ENCODE assay signal across 8 cellular contexts in the genomic region with DNA sequence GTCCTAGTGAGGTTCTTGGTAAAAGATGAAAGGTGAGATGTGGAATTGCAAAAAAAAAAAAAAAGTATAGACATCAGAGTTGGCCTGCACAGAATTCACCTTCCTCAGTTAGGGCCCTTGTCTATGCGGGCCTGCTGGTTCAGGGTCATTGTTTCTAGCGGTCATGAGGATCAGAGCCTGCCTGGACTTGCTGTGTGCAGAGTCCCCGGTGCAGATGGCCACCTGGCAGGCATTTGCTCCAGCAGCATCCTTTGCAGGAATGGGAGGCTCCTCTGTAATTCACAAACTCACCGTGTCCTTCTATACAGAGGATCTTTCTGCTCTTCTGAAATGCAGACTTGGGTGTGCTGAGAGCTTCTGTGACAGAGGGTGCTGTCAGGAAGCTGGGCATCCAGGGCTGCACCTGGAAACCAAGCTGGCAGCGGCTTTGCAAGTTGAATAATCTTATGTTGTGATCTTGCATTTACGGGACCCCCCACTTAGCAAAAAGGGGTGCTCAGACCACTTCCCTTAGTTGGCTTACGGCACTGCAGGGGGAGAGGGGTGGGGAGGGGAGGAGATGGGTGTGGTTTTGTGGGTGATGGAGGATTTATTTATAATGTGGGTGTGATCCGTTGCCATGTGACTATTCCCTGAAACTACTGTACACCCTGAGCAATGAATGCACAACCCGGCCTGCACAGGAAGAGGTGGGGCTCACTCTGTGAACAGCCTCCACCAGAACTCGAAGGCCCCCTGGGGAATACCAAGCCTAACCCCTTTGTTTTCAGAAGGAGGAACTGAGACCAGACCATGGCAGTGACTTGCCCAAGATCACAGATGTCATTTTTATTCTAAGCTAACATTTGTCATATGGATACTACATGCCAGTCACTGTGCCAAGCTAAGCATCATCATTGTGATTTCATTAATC.
DNase-seq lines count a peak whose midpoint lies in the region; ATAC-seq and TF ChIP-seq lines count a peak whose summit lies in the region.

No MANE protein-coding gene starts in this region.

- no peaks in the 10 kb centered on the region for H3K4me1 ChIP-seq in tibial artery

- peaks cover 56% of the 10 kb centered on the region for H3K4me1 Mint-ChIP-seq in activated T-cell treated with anti-CD3 and anti-CD28 coated beads, Interleukin-2, amount 50 U/mL, for 24 hours (ENCODE audit: low read depth)

- peaks cover 0 to 8% of the 10 kb centered on the region in 2 donors for H3K27me3 ChIP-seq in tibial artery

- H3K27ac Mint-ChIP-seq in activated T-cell treated with anti-CD3 and anti-CD28 coated beads, Interleukin-2, amount 50 U/mL, for 24 hours: peak overlapping the region; percentile 91

- no peak overlapping the region for H3K4me3 ChIP-seq in tibial artery

- H3K36me3 Mint-ChIP-seq in activated T-cell treated with anti-CD3 and anti-CD28 coated beads, Interleukin-2, amount 50 U/mL, for 24 hours (ENCODE audit: low read depth): peaks cover 7% of the 10 kb centered on the region

- DNase-seq in NCI-H1105 treated with DMSO at 0.1 percent for 48 hours (lab: John Stamatoyannopoulos, UW) (peak; percentile 33), NCI-H1105 (lab: John Stamatoyannopoulos, UW) (no peak), NOMO-1 (lab: John Stamatoyannopoulos, UW; ENCODE audit: unreplicated experiment in 2 of 2) (peak; percentile 73 to 80), tibial artery (no peak)
- peak; percentile 66 for DNase-seq in activated T-cell treated with anti-CD3 and anti-CD28 coated beads, Interleukin-2, amount 50 U/mL, for 24 hours
- peak; percentile 32 to 37 (median 32) for DNase-seq in stimulated activated CD4-positive, alpha-beta T cell treated with anti-CD3 and anti-CD28 coated beads, Interleukin-12 subunit alpha, Interleukin-12 subunit beta, amount 100 ng/mL, for 48 hours (ENCODE audit: low read depth in 2 of 3, low spot score in 1 of 3)

- intact Hi-C loops in tibial artery (cut with DNase I; ENCODE audit: low total_unique reads): loop anchor here (5.0 to 10.0 kb wide), 2 partner anchors 129 to 212 kb away; no protein-coding TSS in a partner anchor

- H3K36me3 ChIP-seq in tibial artery: no peaks in the 10 kb centered on the region

- ATAC-seq in HG02885 (IDR thresholded peaks at IDR 0.05; ENCODE audit: poor library complexity, unreplicated experiment) (peak; percentile 92), SK-N-SH treated with all-trans-retinoic acid at 6 μM for 48 hours (no peak)

- H3K27ac ChIP-seq in tibial artery: no peak overlapping the region

- H3K9me3 ChIP-seq in tibial artery: no peaks in the 10 kb centered on the region

- H3K9me3 Mint-ChIP-seq in activated T-cell treated with anti-CD3 and anti-CD28 coated beads, Interleukin-2, amount 50 U/mL, for 24 hours: no peaks in the 10 kb centered on the region

- H3K27me3 Mint-ChIP-seq in activated T-cell treated with anti-CD3 and anti-CD28 coated beads, Interleukin-2, amount 50 U/mL, for 24 hours: no peaks in the 10 kb centered on the region

- peak overlapping the region; percentile 44 for H3K4me3 Mint-ChIP-seq in activated T-cell treated with anti-CD3 and anti-CD28 coated beads, Interleukin-2, amount 50 U/mL, for 24 hours

- no peak for TF ChIP-seq CTCF in tibial artery (IDR thresholded peaks at IDR 0.05)

TF ChIP-seq in SK-N-SH treated with all-trans-retinoic acid at 6 μM for 48 hours, 23 proteins besides CTCF, POLR2A, EP300 and RAD21:
- no peak for TF ChIP-seq BACH2 (CRISPR knock-in tag; IDR thresholded peaks at IDR 0.05; ENCODE audit: borderline replicate concordance)
- TF ChIP-seq ZFP3 (CRISPR knock-in tag; IDR thresholded peaks at IDR 0.05): no peak
- no peak for TF ChIP-seq PPARA (CRISPR knock-in tag; IDR thresholded peaks at IDR 0.05; ENCODE audit: borderline replicate concordance)
- TF ChIP-seq, protein P1, sequence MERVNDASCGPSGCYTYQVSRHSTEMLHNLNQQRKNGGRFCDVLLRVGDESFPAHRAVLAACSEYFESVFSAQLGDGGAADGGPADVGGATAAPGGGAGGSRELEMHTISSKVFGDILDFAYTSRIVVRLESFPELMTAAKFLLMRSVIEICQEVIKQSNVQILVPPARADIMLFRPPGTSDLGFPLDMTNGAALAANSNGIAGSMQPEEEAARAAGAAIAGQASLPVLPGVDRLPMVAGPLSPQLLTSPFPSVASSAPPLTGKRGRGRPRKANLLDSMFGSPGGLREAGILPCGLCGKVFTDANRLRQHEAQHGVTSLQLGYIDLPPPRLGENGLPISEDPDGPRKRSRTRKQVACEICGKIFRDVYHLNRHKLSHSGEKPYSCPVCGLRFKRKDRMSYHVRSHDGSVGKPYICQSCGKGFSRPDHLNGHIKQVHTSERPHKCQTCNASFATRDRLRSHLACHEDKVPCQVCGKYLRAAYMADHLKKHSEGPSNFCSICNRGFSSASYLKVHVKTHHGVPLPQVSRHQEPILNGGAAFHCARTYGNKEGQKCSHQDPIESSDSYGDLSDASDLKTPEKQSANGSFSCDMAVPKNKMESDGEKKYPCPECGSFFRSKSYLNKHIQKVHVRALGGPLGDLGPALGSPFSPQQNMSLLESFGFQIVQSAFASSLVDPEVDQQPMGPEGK (CRISPR knock-in tag; IDR thresholded peaks at IDR 0.05; ENCODE audit: borderline replicate concordance): no peak
- no peak for TF ChIP-seq OSR1 (CRISPR knock-in tag; IDR thresholded peaks at IDR 0.05)

Comparison
In these comparisons a context has a peak if more than half of its experiments do, and no peak if none do; other contexts are left out.
1. DNase-seq: peak in NCI-H1105 treated with DMSO at 0.1 percent for 48 hours (single experiment), NOMO-1 (2 of 2), activated T-cell treated with anti-CD3 and anti-CD28 coated beads, Interleukin-2, amount 50 U/mL, for 24 hours (single experiment) and stimulated activated CD4-positive, alpha-beta T cell treated with anti-CD3 and anti-CD28 coated beads, Interleukin-12 subunit alpha, Interleukin-12 subunit beta, amount 100 ng/mL, for 48 hours (3 of 3); none in NCI-H1105 (single experiment) and tibial artery (0 of 2).